1 cellular context compared by ENCODE assay signal in the genomic region with DNA sequence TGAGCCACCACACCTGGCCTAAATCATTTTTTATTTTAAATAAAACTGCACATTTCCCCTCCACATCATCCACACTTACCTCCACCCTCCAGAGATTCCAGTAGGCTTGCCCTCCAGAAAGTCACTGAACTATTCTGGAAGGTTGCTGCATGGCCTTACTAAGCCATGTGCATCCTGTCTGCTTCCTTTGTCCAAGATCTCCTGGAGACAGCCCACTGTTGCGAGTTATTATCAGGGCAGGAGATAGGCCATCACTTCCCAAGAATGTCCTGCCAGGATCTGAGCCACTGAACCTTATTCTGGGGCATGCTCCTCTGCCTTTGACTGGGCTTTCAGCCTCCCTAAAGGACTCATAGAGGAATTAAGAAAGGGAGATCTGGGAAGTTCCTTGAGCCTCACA.
TF ChIP-seq lines count a peak whose summit lies in the region.

No MANE protein-coding gene starts in this region.

TF ChIP-seq in HepG2, 621 proteins besides CTCF, POLR2A, EP300 and RAD21 (continued from another document):
- TF ChIP-seq, protein P1, sequence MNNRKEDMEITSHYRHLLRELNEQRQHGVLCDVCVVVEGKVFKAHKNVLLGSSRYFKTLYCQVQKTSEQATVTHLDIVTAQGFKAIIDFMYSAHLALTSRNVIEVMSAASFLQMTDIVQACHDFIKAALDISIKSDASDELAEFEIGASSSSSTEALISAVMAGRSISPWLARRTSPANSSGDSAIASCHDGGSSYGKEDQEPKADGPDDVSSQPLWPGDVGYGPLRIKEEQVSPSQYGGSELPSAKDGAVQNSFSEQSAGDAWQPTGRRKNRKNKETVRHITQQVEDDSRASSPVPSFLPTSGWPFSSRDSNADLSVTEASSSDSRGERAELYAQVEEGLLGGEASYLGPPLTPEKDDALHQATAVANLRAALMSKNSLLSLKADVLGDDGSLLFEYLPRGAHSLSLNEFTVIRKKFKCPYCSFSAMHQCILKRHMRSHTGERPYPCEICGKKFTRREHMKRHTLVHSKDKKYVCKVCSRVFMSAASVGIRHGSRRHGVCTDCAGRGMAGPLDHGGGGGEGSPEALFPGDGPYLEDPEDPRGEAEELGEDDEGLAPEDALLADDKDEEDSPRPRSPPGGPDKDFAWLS (CRISPR knock-in tag; IDR thresholded peaks at IDR 0.05; ENCODE audit: borderline replicate concordance) = no peak
- TF ChIP-seq ZNF256 (CRISPR knock-in tag; conservative IDR thresholded peaks at IDR 0.05) (no peak), SOX6 (IDR thresholded peaks at IDR 0.05) (no peak), SOX6 (CRISPR knock-in tag; IDR thresholded peaks at IDR 0.05) (no peak), ISX (CRISPR knock-in tag; conservative IDR thresholded peaks at IDR 0.05) (no peak), ZEB1 (IDR thresholded peaks at IDR 0.05; ENCODE audit: insufficient replicate concordance, low read depth) (no peak), WIZ (CRISPR knock-in tag; IDR thresholded peaks at IDR 0.05) (no peak), CCAR2 (optimal IDR thresholded peaks at IDR 0.05; ENCODE audit: low read depth, low read length) (no peak), JDP2 (CRISPR knock-in tag; IDR thresholded peaks at IDR 0.05; ENCODE audit: borderline replicate concordance) (no peak), GRHL1 (CRISPR knock-in tag; conservative IDR thresholded peaks at IDR 0.05) (no peak), JUND (CRISPR knock-in tag; IDR thresholded peaks at IDR 0.05) (no peak)
- TF ChIP-seq, protein P2, sequence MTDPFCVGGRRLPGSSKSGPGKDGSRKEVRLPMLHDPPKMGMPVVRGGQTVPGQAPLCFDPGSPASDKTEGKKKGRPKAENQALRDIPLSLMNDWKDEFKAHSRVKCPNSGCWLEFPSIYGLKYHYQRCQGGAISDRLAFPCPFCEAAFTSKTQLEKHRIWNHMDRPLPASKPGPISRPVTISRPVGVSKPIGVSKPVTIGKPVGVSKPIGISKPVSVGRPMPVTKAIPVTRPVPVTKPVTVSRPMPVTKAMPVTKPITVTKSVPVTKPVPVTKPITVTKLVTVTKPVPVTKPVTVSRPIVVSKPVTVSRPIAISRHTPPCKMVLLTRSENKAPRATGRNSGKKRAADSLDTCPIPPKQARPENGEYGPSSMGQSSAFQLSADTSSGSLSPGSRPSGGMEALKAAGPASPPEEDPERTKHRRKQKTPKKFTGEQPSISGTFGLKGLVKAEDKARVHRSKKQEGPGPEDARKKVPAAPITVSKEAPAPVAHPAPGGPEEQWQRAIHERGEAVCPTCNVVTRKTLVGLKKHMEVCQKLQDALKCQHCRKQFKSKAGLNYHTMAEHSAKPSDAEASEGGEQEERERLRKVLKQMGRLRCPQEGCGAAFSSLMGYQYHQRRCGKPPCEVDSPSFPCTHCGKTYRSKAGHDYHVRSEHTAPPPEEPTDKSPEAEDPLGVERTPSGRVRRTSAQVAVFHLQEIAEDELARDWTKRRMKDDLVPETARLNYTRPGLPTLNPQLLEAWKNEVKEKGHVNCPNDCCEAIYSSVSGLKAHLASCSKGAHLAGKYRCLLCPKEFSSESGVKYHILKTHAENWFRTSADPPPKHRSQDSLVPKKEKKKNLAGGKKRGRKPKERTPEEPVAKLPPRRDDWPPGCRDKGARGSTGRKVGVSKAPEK (CRISPR knock-in tag; IDR thresholded peaks at IDR 0.05; ENCODE audit: borderline replicate concordance) = no peak
